ENCODE assay signal across 8 cellular contexts in genomic region chr3:175338775-175339535, GRCh38.
DNase-seq lines count a peak whose midpoint lies in the region; ATAC-seq and TF ChIP-seq lines count a peak whose summit lies in the region.

No MANE protein-coding gene starts in this region.

- H3K27me3 Mint-ChIP-seq in activated CD4-positive, alpha-beta T cell treated with anti-CD3 and anti-CD28 coated beads for 36 hours = no peaks in the 10 kb centered on the region

- no peak for ATAC-seq in activated CD4-positive, alpha-beta T cell treated with anti-CD3 and anti-CD28 coated beads for 36 hours

- CTCF ChIA-PET in activated CD4-positive, alpha-beta T cell treated with anti-CD3 and anti-CD28 coated beads for 36 hours (lab: Charles Lee) = no interaction called here

- no peaks in the 10 kb centered on the region for H3K9me3 Mint-ChIP-seq in activated CD4-positive, alpha-beta T cell treated with anti-CD3 and anti-CD28 coated beads for 36 hours (ENCODE audit: low read depth)

- H3K27ac Mint-ChIP-seq in activated CD4-positive, alpha-beta T cell treated with anti-CD3 and anti-CD28 coated beads for 36 hours = no peak overlapping the region

- intact Hi-C loops in posterior vena cava (cut with DNase I) = no loop called here
- intact Hi-C loops in activated CD4-positive, alpha-beta T cell treated with anti-CD3 and anti-CD28 coated beads for 36 hours (cut with DNase I, micrococcal nuclease) = no loop called here

- H3K4me3 ChIP-seq in epithelial cell of proximal tubule (ENCODE audit: low read depth, low read length) = no peak overlapping the region

- no peaks in the 10 kb centered on the region for H3K36me3 Mint-ChIP-seq in activated CD4-positive, alpha-beta T cell treated with anti-CD3 and anti-CD28 coated beads for 36 hours (ENCODE audit: low read depth)

- H3K4me3 Mint-ChIP-seq in activated CD4-positive, alpha-beta T cell treated with anti-CD3 and anti-CD28 coated beads for 36 hours = no peak overlapping the region

- H3K4me1 Mint-ChIP-seq in activated CD4-positive, alpha-beta T cell treated with anti-CD3 and anti-CD28 coated beads for 36 hours = no peaks in the 10 kb centered on the region

- TF ChIP-seq CTCF in epithelial cell of proximal tubule (conservative IDR thresholded peaks at IDR 0.05; ENCODE audit: low read depth, low read length) = no peak

- peak; percentile 42 for DNase-seq in ELF-1 (ENCODE audit: low read depth, low spot score)
- peak; percentile 12 for DNase-seq in NCI-H2227 (lab: John Stamatoyannopoulos, UW; ENCODE audit: unreplicated experiment)
- peak; percentile 33 for DNase-seq in epithelial cell of proximal tubule (ENCODE audit: low read depth)
- peak; percentile 51 for DNase-seq in posterior vena cava (ENCODE audit: low spot score)
- DNase-seq in NCI-H1417 (lab: John Stamatoyannopoulos, UW) = no peak
- no peak for DNase-seq in activated CD4-positive, alpha-beta T cell treated with anti-CD3 and anti-CD28 coated beads for 36 hours
- DNase-seq in C1 segment of cervical spinal cord (lab: John Stamatoyannopoulos, UW) = no peak
- no peak for DNase-seq in NCI-H1930 (lab: John Stamatoyannopoulos, UW)

- POLR2A ChIA-PET in activated CD4-positive, alpha-beta T cell treated with anti-CD3 and anti-CD28 coated beads for 36 hours (lab: Charles Lee) = no interaction called here

Comparison
In these comparisons a context has a peak if more than half of its experiments do, and no peak if none do; other contexts are left out.
1. DNase-seq: peak in ELF-1 (single experiment), NCI-H2227 (single experiment), epithelial cell of proximal tubule (single experiment) and posterior vena cava (single experiment); none in NCI-H1417 (0 of 3), activated CD4-positive, alpha-beta T cell treated with anti-CD3 and anti-CD28 coated beads for 36 hours (single experiment), C1 segment of cervical spinal cord (0 of 14) and NCI-H1930 (0 of 2).